19 cellular contexts compared by ENCODE assay signal in genomic region chr11:76164081-76164480, GRCh38. TPM values are rescaled to one million over a fixed set of nuclear protein-coding genes. Genes with fewer than 3 reads are reported as not detected.
"Had no signal": no experiment of that assay in that cellular context is flagged by ENCODE, and none has a peak within 500 bp of the region (broad histone marks: within the 10 kb centered on the region; RNA-seq: fewer than 3 reads in every experiment).

No MANE protein-coding gene starts in this region.

- H3K27ac Mint-ChIP-seq: natural killer cell treated with Interleukin-12 subunit alpha and Interleukin-12 subunit beta and Interleukin-15 and Interleukin-18, amount 100 ng/mL, for 72 hours; type B pancreatic cell had no signal

- H3K27ac ChIP-seq: heart left ventricle, left lung, sigmoid colon, skin epidermis, suprapubic skin, thyroid gland, uterus had no signal

- H3K9me3 Mint-ChIP-seq: natural killer cell treated with Interleukin-12 subunit alpha and Interleukin-12 subunit beta and Interleukin-15 and Interleukin-18, amount 100 ng/mL, for 72 hours; type B pancreatic cell had no signal

- H3K9me3 ChIP-seq: heart left ventricle, left lung, sigmoid colon, suprapubic skin, thyroid gland, uterus had no signal

- H3K4me3 Mint-ChIP-seq: natural killer cell treated with Interleukin-12 subunit alpha and Interleukin-12 subunit beta and Interleukin-15 and Interleukin-18, amount 100 ng/mL, for 72 hours; type B pancreatic cell had no signal

- DNase-seq: effector memory CD4-positive, alpha-beta T cell; hypothalamus; mesenchymal stem cell; midbrain; sigmoid colon; stimulated activated CD4-positive, alpha-beta T cell treated with anti-CD3 and anti-CD28 coated beads, Interleukin-12 subunit alpha, Interleukin-12 subunit beta, amount 100 ng/mL, for 4 hours; stimulated activated naive CD8-positive, alpha-beta T cell treated with anti-CD3 and anti-CD28 coated beads, Interleukin-15, Interleukin-2, amounts not matched to agents 100 U/mL and 50 U/mL, for 24 hours; thyroid gland; uterus had no signal

- H3K4me1 ChIP-seq: left lung, uterus had no signal

- H3K27me3 ChIP-seq: heart left ventricle, left lung, sigmoid colon, suprapubic skin, thyroid gland, uterus had no signal

- ATAC-seq: esophagus mucosa; heart left ventricle; left lung; natural killer cell treated with Interleukin-12 subunit alpha and Interleukin-12 subunit beta and Interleukin-15 and Interleukin-18, amount 100 ng/mL, for 72 hours; stimulated activated naive CD8-positive, alpha-beta T cell treated with anti-CD3 and anti-CD28 coated beads, Interleukin-15, Interleukin-2, amounts not matched to agents 100 U/mL and 50 U/mL, for 24 hours had no signal

- H3K4me3 ChIP-seq: heart left ventricle, left lung, lung, sigmoid colon, skin epidermis, suprapubic skin, thyroid gland, uterus had no signal

- H3K36me3 ChIP-seq: heart left ventricle, left lung, sigmoid colon, suprapubic skin, thyroid gland, uterus had no signal

- H3K27me3 Mint-ChIP-seq: natural killer cell treated with Interleukin-12 subunit alpha and Interleukin-12 subunit beta and Interleukin-15 and Interleukin-18, amount 100 ng/mL, for 72 hours had no signal

- H3K36me3 Mint-ChIP-seq: natural killer cell treated with Interleukin-12 subunit alpha and Interleukin-12 subunit beta and Interleukin-15 and Interleukin-18, amount 100 ng/mL, for 72 hours; type B pancreatic cell had no signal

RNA-seq across cellular contexts. Expression of gene WNT11, which starts 42.2 kb away (rescaled TPM):
- total RNA-seq: glomerular endothelial cell, pulmonary artery endothelial cell had no signal
